In the genomic region with DNA sequence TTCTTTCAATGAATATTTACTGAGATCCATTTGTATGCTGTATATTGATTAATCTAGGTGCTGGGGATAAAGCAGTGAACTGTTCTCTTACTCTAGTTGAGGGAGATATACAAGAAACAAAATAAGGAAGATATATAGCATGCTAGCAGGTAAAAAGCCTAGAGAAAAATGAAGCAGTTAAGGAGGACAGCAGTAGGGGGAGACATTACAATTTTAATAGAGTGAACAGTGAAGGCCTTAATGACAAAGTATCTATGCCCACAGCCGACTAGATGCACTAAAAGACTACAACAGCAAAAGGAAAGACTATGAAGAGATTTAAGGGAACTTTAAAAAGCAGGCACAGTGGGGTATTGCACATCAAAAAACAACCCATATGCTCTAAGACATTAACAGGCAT, we compare ENCODE assay signal across 9 cellular contexts.
A peak's percentile ranks its signal among the peaks of the same experiment; 100 is the strongest.
DNase-seq lines count a peak whose midpoint lies in the region; ATAC-seq and TF ChIP-seq lines count a peak whose summit lies in the region.
"Had no signal": no experiment of that assay in that cellular context is flagged by ENCODE, and none has a peak within 500 bp of the region (broad histone marks: within the 10 kb centered on the region; RNA-seq: fewer than 3 reads in every experiment).

No MANE protein-coding gene starts in this region.

- H3K27me3 ChIP-seq in DOHH2 (ENCODE audit: control insufficient read depth, low read length) (no peaks in the 10 kb centered on the region), KMS-11 (ENCODE audit: insufficient read depth, low read depth) (no peaks in the 10 kb centered on the region)

- H3K4me3 ChIP-seq in DOHH2 (ENCODE audit: low read length) (no peak overlapping the region), KMS-11 (IDR thresholded peaks at IDR 0.05; ENCODE audit: insufficient read depth, low read depth, low read length) (no peak overlapping the region)

- H4K20me1 ChIP-seq in DOHH2 (ENCODE audit: control insufficient read depth, insufficient read depth, low read depth, low read length), result no peaks in the 10 kb centered on the region
- no peaks in the 10 kb centered on the region for H4K20me1 ChIP-seq in KMS-11 (ENCODE audit: insufficient read depth)

- H3K9ac ChIP-seq in KMS-11, result no peak overlapping the region

- no peak overlapping the region for H2AFZ ChIP-seq in KMS-11 (ENCODE audit: low read depth)

- no peak for ATAC-seq in GM18519 (IDR thresholded peaks at IDR 0.05; ENCODE audit: low FRiP score, unreplicated experiment)

- H3K4me2 ChIP-seq in DOHH2 (ENCODE audit: low read length), result no peak overlapping the region
- no peak overlapping the region for H3K4me2 ChIP-seq in KMS-11

- no peak overlapping the region for H3K27ac ChIP-seq in DOHH2 (ENCODE audit: low read depth, low read length)
- no peak overlapping the region for H3K27ac ChIP-seq in KMS-11

- DNase-seq in SKM-1 (lab: John Stamatoyannopoulos, UW; ENCODE audit: unreplicated experiment) (peak; percentile 2), iPS-NIHi11 (ENCODE audit: low spot score) (peak; percentile 21), GM20000 (ENCODE audit: low spot score) (no peak), NCI-H1436 (lab: John Stamatoyannopoulos, UW) (no peak)
- DNase-seq in stimulated activated CD8-positive, alpha-beta memory T cell treated with anti-CD3 and anti-CD28 coated beads, Interleukin-4, amount 100 ng/mL, for 48 hours, result no peak
- DNase-seq: IMR-90 had no signal

- no peaks in the 10 kb centered on the region for H3F3A ChIP-seq in DOHH2 (ENCODE audit: control insufficient read depth, insufficient read depth)

- H3K79me2 ChIP-seq in DOHH2 (ENCODE audit: control insufficient read depth, low read length), result no peaks in the 10 kb centered on the region
- H3K79me2 ChIP-seq in KMS-11 (ENCODE audit: insufficient read depth, low read depth), result no peaks in the 10 kb centered on the region

- H3K9me2 ChIP-seq in DOHH2 (replicated peaks; ENCODE audit: control insufficient read depth, low read length), result no peaks in the 10 kb centered on the region

- peaks cover 12% of the 10 kb centered on the region for H3K36me3 ChIP-seq in DOHH2 (ENCODE audit: control insufficient read depth, low read length)
- no peaks in the 10 kb centered on the region for H3K36me3 ChIP-seq in KMS-11 (ENCODE audit: insufficient read depth)

- H3K9me3 ChIP-seq in DOHH2 (ENCODE audit: control insufficient read depth, insufficient read depth, low read length), result no peaks in the 10 kb centered on the region

- no peaks in the 10 kb centered on the region for H3K4me1 ChIP-seq in DOHH2 (ENCODE audit: control insufficient read depth, low read length)
- no peaks in the 10 kb centered on the region for H3K4me1 ChIP-seq in KMS-11 (ENCODE audit: low read depth, poor library complexity, severe bottlenecking)

- TF ChIP-seq CTCF in DOHH2 (IDR thresholded peaks at IDR 0.05; ENCODE audit: low read depth, low read length, poor library complexity, severe bottlenecking) (peak; percentile 62), KMS-11 (conservative IDR thresholded peaks at IDR 0.05; ENCODE audit: low read depth, low read length) (peak; percentile 60), GM20000 (IDR thresholded peaks at IDR 0.05; ENCODE audit: extremely low read depth, missing control alignments) (no peak)

Comparison
In these comparisons a context has a peak if more than half of its experiments do, and no peak if none do; other contexts are left out.
1. DNase-seq: peak in SKM-1 (single experiment) and iPS-NIHi11 (single experiment); none in GM20000 (single experiment), NCI-H1436 (single experiment) and stimulated activated CD8-positive, alpha-beta memory T cell treated with anti-CD3 and anti-CD28 coated beads, Interleukin-4, amount 100 ng/mL, for 48 hours (single experiment).